14 cellular contexts compared by ENCODE assay signal in genomic region chr5:65886387-65886786, GRCh38. TPM values are rescaled to one million over a fixed set of nuclear protein-coding genes. Genes with fewer than 3 reads are reported as not detected.
A peak's percentile ranks its signal among the peaks of the same experiment; 100 is the strongest.
DNase-seq lines count a peak whose midpoint lies in the region; ATAC-seq and TF ChIP-seq lines count a peak whose summit lies in the region.
"Had no signal": no experiment of that assay in that cellular context is flagged by ENCODE, and none has a peak within 500 bp of the region (broad histone marks: within the 10 kb centered on the region; RNA-seq: fewer than 3 reads in every experiment).

No MANE protein-coding gene starts in this region.

- H3K4me1 ChIP-seq in GM23248 (ENCODE audit: insufficient read depth) (peaks cover 15% of the 10 kb centered on the region), PC-3 (ENCODE audit: insufficient read depth, low read length) (peaks cover 7% of the 10 kb centered on the region; the same call in 1 of the 2 replicates), osteoblast (ENCODE audit: insufficient read depth, low read length) (peaks cover 8% of the 10 kb centered on the region)
- H3K4me1 ChIP-seq: BLaER1 treated with 17β-estradiol and CSF1 and Interleukin-3, amounts not matched to agents 10 nM and 100 nM had no signal

- intact Hi-C loops in PC-3 (cut with micrococcal nuclease), result no loop called here

- H3K27me3 ChIP-seq in GM23248 (replicated peaks; ENCODE audit: insufficient read depth) (no peaks in the 10 kb centered on the region), PC-3 (ENCODE audit: low read length) (no peaks in the 10 kb centered on the region), osteoblast (ENCODE audit: insufficient read depth, low read length) (no peaks in the 10 kb centered on the region)
- H3K27me3 ChIP-seq: BLaER1 treated with 17β-estradiol and CSF1 and Interleukin-3, amounts not matched to agents 10 nM and 100 nM had no signal

- in situ Hi-C loops in GM23248 (cut with MboI), result no loop called here

- H3K27ac ChIP-seq in GM23248, result peak overlapping the region; percentile 11; the same call in 1 of the 2 replicates
- H3K27ac ChIP-seq in PC-3 (ENCODE audit: low read length), result 0 out of 2 replicates have a peak overlapping the region, but pooled peaks have one; percentile 16
- H3K27ac ChIP-seq in osteoblast (ENCODE audit: low read depth, low read length), result no peak overlapping the region
- H3K27ac ChIP-seq: BLaER1 treated with 17β-estradiol and CSF1 and Interleukin-3, amounts not matched to agents 10 nM and 100 nM had no signal

- H4K20me1 ChIP-seq in GM23248 (ENCODE audit: insufficient read depth) (no peaks in the 10 kb centered on the region), PC-3 (ENCODE audit: low read length) (no peaks in the 10 kb centered on the region), osteoblast (ENCODE audit: insufficient read depth, low read length) (no peaks in the 10 kb centered on the region)
- H4K20me1 ChIP-seq: BLaER1 treated with 17β-estradiol and CSF1 and Interleukin-3, amounts not matched to agents 10 nM and 100 nM had no signal

- no peaks in the 10 kb centered on the region for H3K9me2 ChIP-seq in GM23248 (ENCODE audit: insufficient read depth)
- no peaks in the 10 kb centered on the region for H3K9me2 ChIP-seq in PC-3 (replicated peaks; ENCODE audit: low read length)

- 63 to 68% methylated on average over 7 of the region's 7 CpGs for WGBS in GM23248 (ENCODE audit: low coverage in 1 of 2, low lambda C conversion rate in 2 of 2, missing lambda C conversion rate in 2 of 2), 2 experiments

- H3K36me3 ChIP-seq in GM23248 (ENCODE audit: low read depth) (no peaks in the 10 kb centered on the region), PC-3 (ENCODE audit: low read depth, low read length) (no peaks in the 10 kb centered on the region), osteoblast (ENCODE audit: insufficient read depth, low read length) (no peaks in the 10 kb centered on the region)
- H3K36me3 ChIP-seq: BLaER1 treated with 17β-estradiol and CSF1 and Interleukin-3, amounts not matched to agents 10 nM and 100 nM had no signal

- no peaks in the 10 kb centered on the region for H3K9me3 ChIP-seq in GM23248 (ENCODE audit: low read depth)
- H3K9me3 ChIP-seq in PC-3 (ENCODE audit: low read length), result no peaks in the 10 kb centered on the region
- no peaks in the 10 kb centered on the region for H3K9me3 ChIP-seq in osteoblast (ENCODE audit: low read depth, low read length)
- H3K9me3 ChIP-seq: BLaER1 treated with 17β-estradiol and CSF1 and Interleukin-3, amounts not matched to agents 10 nM and 100 nM had no signal

- POLR2A ChIA-PET in PC-3 (lab: Charles Lee; ENCODE audit: unreplicated experiment), result no interaction called here

- no peak overlapping the region for H3K9ac ChIP-seq in GM23248
- H3K9ac ChIP-seq in PC-3 (ENCODE audit: low read length), result no peak overlapping the region
- H3K9ac ChIP-seq: BLaER1 treated with 17β-estradiol and CSF1 and Interleukin-3, amounts not matched to agents 10 nM and 100 nM had no signal

- H2AFZ ChIP-seq in GM23248 (no peak overlapping the region; the same call in 1 of the 2 replicates), PC-3 (ENCODE audit: low read length) (no peak overlapping the region), osteoblast (ENCODE audit: low read length) (peak overlapping the region; percentile 6)

- CTCF ChIA-PET in PC-3 (lab: Charles Lee), result no interaction called here

- H3F3A ChIP-seq in GM23248 (ENCODE audit: insufficient read depth) (peaks cover 13% of the 10 kb centered on the region; the same call in 1 of the 2 replicates), PC-3 (ENCODE audit: low read length, unreplicated experiment) (no peaks in the 10 kb centered on the region)

- BruUV-seq in PC-3 (replicated peaks; lab: Mats Ljungman, UMichigan), result no TSS peak

- no peak for TF ChIP-seq CTCF in PC-3 (conservative IDR thresholded peaks at IDR 0.05; ENCODE audit: low read depth, low read length)
- TF ChIP-seq CTCF in osteoblast (IDR thresholded peaks at IDR 0.05; ENCODE audit: extremely low read depth, low read depth, low read length), result no peak

- no peak for DNase-seq in GM23248
- DNase-seq in PC-3, result no peak
- DNase-seq in osteoblast (ENCODE audit: insufficient read length, low spot score, missing footprints), result no peak
- no peak for DNase-seq in activated T-cell treated with anti-CD3 and anti-CD28 coated beads, Interleukin-2, amount 50 U/mL, for 1 hour
- no peak for DNase-seq in GDM1 (lab: John Stamatoyannopoulos, UW)
- DNase-seq in mesenteric fat pad (ENCODE audit: low spot score), result no peak
- DNase-seq: ACHN; Calu3; CD4-positive, CD25-positive, alpha-beta regulatory T cell; DMS 273 treated with DMSO at 0.1 percent for 48 hours; H9 had no signal

- H3K4me3 ChIP-seq in GM23248 (no peak overlapping the region), PC-3 (ENCODE audit: low read length) (no peak overlapping the region), osteoblast (ENCODE audit: insufficient read depth, low read length) (no peak overlapping the region)
- H3K4me3 ChIP-seq: BLaER1 treated with 17β-estradiol and CSF1 and Interleukin-3, amounts not matched to agents 10 nM and 100 nM had no signal

- H3K4me2 ChIP-seq in GM23248 (ENCODE audit: unreplicated experiment) (peak overlapping the region; percentile 18), PC-3 (ENCODE audit: low read length) (no peak overlapping the region), osteoblast (ENCODE audit: insufficient read depth, low read length) (peak overlapping the region; percentile 36)
- H3K4me2 ChIP-seq: BLaER1 treated with 17β-estradiol and CSF1 and Interleukin-3, amounts not matched to agents 10 nM and 100 nM had no signal

- ATAC-seq in PC-3, result peak; percentile 13; the same call in 1 of the 2 replicates
- peak; percentile 31; the same call in 1 of the 3 replicates for ATAC-seq in SK-N-SH treated with all-trans-retinoic acid at 6 μM for 48 hours
- no peak for ATAC-seq in GM18502 (IDR thresholded peaks at IDR 0.05; ENCODE audit: poor library complexity, unreplicated experiment)

- no peaks in the 10 kb centered on the region for H3K79me2 ChIP-seq in GM23248 (ENCODE audit: insufficient read depth)
- no peaks in the 10 kb centered on the region for H3K79me2 ChIP-seq in PC-3 (ENCODE audit: low read length)
- no peaks in the 10 kb centered on the region for H3K79me2 ChIP-seq in osteoblast (ENCODE audit: insufficient read depth, low read length)

TF ChIP-seq in SK-N-SH treated with all-trans-retinoic acid at 6 μM for 48 hours, 23 proteins besides CTCF, POLR2A, EP300 and RAD21 (continues in another document):
- TF ChIP-seq ZFP30 (CRISPR knock-in tag; IDR thresholded peaks at IDR 0.05), result no peak
- TF ChIP-seq ISL1 (CRISPR knock-in tag; IDR thresholded peaks at IDR 0.05), result no peak
- TF ChIP-seq RARB (CRISPR knock-in tag; IDR thresholded peaks at IDR 0.05), result no peak
- TF ChIP-seq TOX (CRISPR knock-in tag; IDR thresholded peaks at IDR 0.05; ENCODE audit: borderline replicate concordance), result no peak
- TF ChIP-seq ZFP3 (CRISPR knock-in tag; IDR thresholded peaks at IDR 0.05), result no peak
- no peak for TF ChIP-seq CSRNP3 (CRISPR knock-in tag; IDR thresholded peaks at IDR 0.05)
- TF ChIP-seq ESRRG (CRISPR knock-in tag; IDR thresholded peaks at IDR 0.05), result no peak
- TF ChIP-seq PATZ1 (CRISPR knock-in tag; IDR thresholded peaks at IDR 0.05; ENCODE audit: borderline replicate concordance), result no peak
- TF ChIP-seq TCF4 (CRISPR knock-in tag; IDR thresholded peaks at IDR 0.05; ENCODE audit: borderline replicate concordance), result no peak
- TF ChIP-seq CSDC2 (CRISPR knock-in tag; IDR thresholded peaks at IDR 0.05), result no peak
- TF ChIP-seq CREB5 (CRISPR knock-in tag; IDR thresholded peaks at IDR 0.05; ENCODE audit: low read depth), result no peak
- no peak for TF ChIP-seq ARNTL (CRISPR knock-in tag; IDR thresholded peaks at IDR 0.05; ENCODE audit: borderline replicate concordance, low read depth)

RNA-seq across cellular contexts. Expression of gene ERBIN, which starts 40.0 kb away (rescaled TPM):
- total RNA-seq in GM23248 (2014; rRNA removed; shearing (Covaris generic)), result 110 and 112 TPM in 2 replicates
- polyA plus RNA-seq in GM23248 (2016; fragmentation: Nextera tagmentation; extraction: Ambion mirVana), result 42.8 and 46.4 TPM in 2 replicates
- total RNA-seq in PC-3 (2014; rRNA removed) (38.9 and 40.6 TPM in 2 replicates), osteoblast (189 and 199 TPM in 2 replicates), mesenteric fat pad (54.0 TPM)
